In the genomic region with DNA sequence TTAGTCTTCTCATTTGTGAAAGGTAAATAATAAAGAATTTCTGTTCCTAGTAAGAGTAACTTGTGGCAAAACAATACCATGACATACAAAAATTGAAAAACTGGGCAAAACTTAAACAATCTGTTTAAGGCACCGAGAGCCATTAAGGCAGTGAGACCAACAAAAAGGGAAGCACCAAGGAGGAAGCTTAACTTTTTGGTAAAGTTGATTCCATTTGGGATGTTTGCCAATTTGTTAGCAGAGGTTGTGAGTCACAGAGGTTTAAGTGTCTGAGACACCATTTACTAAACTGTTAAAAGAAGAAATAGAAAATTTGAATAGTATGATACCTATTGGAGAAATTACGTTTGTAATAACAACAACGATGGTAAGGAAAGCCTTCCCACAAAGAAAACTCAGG, we compare ENCODE assay signal across 14 cellular contexts. TPM values are rescaled to one million over a fixed set of nuclear protein-coding genes. Genes with fewer than 3 reads are reported as not detected.
DNase-seq lines count a peak whose midpoint lies in the region; ATAC-seq and TF ChIP-seq lines count a peak whose summit lies in the region.
"Had no signal": no experiment of that assay in that cellular context is flagged by ENCODE, and none has a peak within 500 bp of the region (broad histone marks: within the 10 kb centered on the region; RNA-seq: fewer than 3 reads in every experiment).

No MANE protein-coding gene starts in this region.

- H3K9me3 Mint-ChIP-seq in T-helper 1 cell treated with Interleukin-12 subunit alpha and Interleukin-12 subunit beta and Interleukin-4 antibody, amounts not matched to agents 30 μg/mL and 1 μg/mL, for 36 hours: peaks cover 3% of the 10 kb centered on the region
- no peaks in the 10 kb centered on the region for H3K9me3 Mint-ChIP-seq in activated CD8-positive, alpha-beta T cell treated with anti-CD3 and anti-CD28 coated beads, Interleukin-2, amount 10 ng/mL, durations not matched to agents 7 days and 5 days (ENCODE audit: insufficient read depth)

- H3K36me3 Mint-ChIP-seq in T-helper 1 cell treated with Interleukin-12 subunit alpha and Interleukin-12 subunit beta and Interleukin-4 antibody, amounts not matched to agents 30 μg/mL and 1 μg/mL, for 36 hours (ENCODE audit: low read depth): peaks cover 1% of the 10 kb centered on the region
- peaks cover 11% of the 10 kb centered on the region for H3K36me3 Mint-ChIP-seq in activated CD8-positive, alpha-beta T cell treated with anti-CD3 and anti-CD28 coated beads, Interleukin-2, amount 10 ng/mL, durations not matched to agents 7 days and 5 days (ENCODE audit: low read depth)

- DNase-seq in T-helper 1 cell (no peak), NB4 (ENCODE audit: low read depth) (peak; percentile 75), medulla oblongata (ENCODE audit: extremely low spot score) (peak; percentile 53), SHP77 (lab: John Stamatoyannopoulos, UW) (no peak), NCI-H526 (lab: John Stamatoyannopoulos, UW) (no peak)
- peak; percentile 7 for DNase-seq in activated CD8-positive, alpha-beta T cell treated with anti-CD3 and anti-CD28 coated beads, Interleukin-2, amount 10 ng/mL, durations not matched to agents 7 days and 5 days
- DNase-seq: activated T-cell treated with anti-CD3 and anti-CD28 coated beads, Interleukin-2, amount 50 U/mL, for 1 hour; NCI-H226; nucleus accumbens; Peyer's patch; upper lobe of left lung had no signal

- TF ChIP-seq POLR2A in NB4 (IDR thresholded peaks at IDR 0.05; ENCODE audit: extremely low read depth, insufficient read length): no peak

- peaks cover 35% of the 10 kb centered on the region for H3K4me1 Mint-ChIP-seq in T-helper 1 cell treated with Interleukin-12 subunit alpha and Interleukin-12 subunit beta and Interleukin-4 antibody, amounts not matched to agents 30 μg/mL and 1 μg/mL, for 36 hours (ENCODE audit: low read depth)
- H3K4me1 Mint-ChIP-seq in activated CD8-positive, alpha-beta T cell treated with anti-CD3 and anti-CD28 coated beads, Interleukin-2, amount 10 ng/mL, durations not matched to agents 7 days and 5 days (ENCODE audit: low read depth): peaks cover 55% of the 10 kb centered on the region

- POLR2A ChIA-PET in activated CD8-positive, alpha-beta T cell treated with anti-CD3 and anti-CD28 coated beads, Interleukin-2, amount 10 ng/mL, durations not matched to agents 7 days and 5 days (lab: Charles Lee): interaction anchor here (0.6 to 3.8 kb wide), 4 partner anchors 11 to 348 kb away, joined by 3 to 38 read pairs (median 20); a partner anchor contains a TSS

- no peak overlapping the region for H3K27ac Mint-ChIP-seq in T-helper 1 cell treated with Interleukin-12 subunit alpha and Interleukin-12 subunit beta and Interleukin-4 antibody, amounts not matched to agents 30 μg/mL and 1 μg/mL, for 36 hours
- H3K27ac Mint-ChIP-seq in activated CD8-positive, alpha-beta T cell treated with anti-CD3 and anti-CD28 coated beads, Interleukin-2, amount 10 ng/mL, durations not matched to agents 7 days and 5 days: no peak overlapping the region

- TF ChIP-seq CTCF in NB4 (IDR thresholded peaks at IDR 0.05; ENCODE audit: low read depth, low read length): no peak

- H3K27me3 Mint-ChIP-seq in T-helper 1 cell treated with Interleukin-12 subunit alpha and Interleukin-12 subunit beta and Interleukin-4 antibody, amounts not matched to agents 30 μg/mL and 1 μg/mL, for 36 hours (ENCODE audit: low read depth): no peaks in the 10 kb centered on the region
- H3K27me3 Mint-ChIP-seq in activated CD8-positive, alpha-beta T cell treated with anti-CD3 and anti-CD28 coated beads, Interleukin-2, amount 10 ng/mL, durations not matched to agents 7 days and 5 days (ENCODE audit: low read depth): no peaks in the 10 kb centered on the region

- CTCF ChIA-PET in activated CD8-positive, alpha-beta T cell treated with anti-CD3 and anti-CD28 coated beads, Interleukin-2, amount 10 ng/mL, durations not matched to agents 7 days and 5 days (lab: Charles Lee): interaction anchor here (0.6 to 2.8 kb wide), 2 partner anchors 9 to 52 kb away, joined by 3 to 9 read pairs; no protein-coding TSS in a partner anchor

- H3K4me3 ChIP-seq in NB4 (ENCODE audit: low read depth, low read length): no peak overlapping the region
- H3K4me3 ChIP-seq: Peyer's patch, upper lobe of left lung had no signal

- peak overlapping the region; percentile 16 for H3K4me3 Mint-ChIP-seq in T-helper 1 cell treated with Interleukin-12 subunit alpha and Interleukin-12 subunit beta and Interleukin-4 antibody, amounts not matched to agents 30 μg/mL and 1 μg/mL, for 36 hours
- peak overlapping the region; percentile 58 for H3K4me3 Mint-ChIP-seq in activated CD8-positive, alpha-beta T cell treated with anti-CD3 and anti-CD28 coated beads, Interleukin-2, amount 10 ng/mL, durations not matched to agents 7 days and 5 days

- no peak for ATAC-seq in activated CD8-positive, alpha-beta T cell treated with anti-CD3 and anti-CD28 coated beads, Interleukin-2, amount 10 ng/mL, durations not matched to agents 7 days and 5 days
- no peak for ATAC-seq in HG03378 (IDR thresholded peaks at IDR 0.05; ENCODE audit: unreplicated experiment)

RNA-seq across cellular contexts. Expression of a gene that starts 4.9 kb away (rescaled TPM):
- total RNA-seq in activated CD8-positive, alpha-beta T cell treated with anti-CD3 and anti-CD28 coated beads, Interleukin-2, amount 10 ng/mL, durations not matched to agents 7 days and 5 days: not detected
- total RNA-seq: lung microvascular endothelial cell, Peyer's patch, upper lobe of left lung had no signal

RNA-seq across cellular contexts. Expression of a gene that starts 41.7 kb away (rescaled TPM):
- not detected for total RNA-seq in activated CD8-positive, alpha-beta T cell treated with anti-CD3 and anti-CD28 coated beads, Interleukin-2, amount 10 ng/mL, durations not matched to agents 7 days and 5 days
- total RNA-seq: lung microvascular endothelial cell, Peyer's patch had no signal

RNA-seq across cellular contexts. Expression of a gene that starts 47.2 kb away (rescaled TPM):
- total RNA-seq in activated CD8-positive, alpha-beta T cell treated with anti-CD3 and anti-CD28 coated beads, Interleukin-2, amount 10 ng/mL, durations not matched to agents 7 days and 5 days: 10 to 100 TPM; 22.1 to 23.3 TPM

RNA-seq across cellular contexts. Expression of a gene that starts 53.6 kb away (rescaled TPM):
- total RNA-seq in activated CD8-positive, alpha-beta T cell treated with anti-CD3 and anti-CD28 coated beads, Interleukin-2, amount 10 ng/mL, durations not matched to agents 7 days and 5 days: 100 to 1,000 TPM; 209 to 212 TPM

Comparison
In these comparisons a context has a peak if more than half of its experiments do, and no peak if none do; other contexts are left out.
1. DNase-seq: peak in NB4 (single experiment), activated CD8-positive, alpha-beta T cell treated with anti-CD3 and anti-CD28 coated beads, Interleukin-2, amount 10 ng/mL, durations not matched to agents 7 days and 5 days (single experiment) and medulla oblongata (single experiment); none in T-helper 1 cell (0 of 5), SHP77 (0 of 2) and NCI-H526 (0 of 2).